Comparison of ENCODE assay signal across 21 cellular contexts in the genomic region with DNA sequence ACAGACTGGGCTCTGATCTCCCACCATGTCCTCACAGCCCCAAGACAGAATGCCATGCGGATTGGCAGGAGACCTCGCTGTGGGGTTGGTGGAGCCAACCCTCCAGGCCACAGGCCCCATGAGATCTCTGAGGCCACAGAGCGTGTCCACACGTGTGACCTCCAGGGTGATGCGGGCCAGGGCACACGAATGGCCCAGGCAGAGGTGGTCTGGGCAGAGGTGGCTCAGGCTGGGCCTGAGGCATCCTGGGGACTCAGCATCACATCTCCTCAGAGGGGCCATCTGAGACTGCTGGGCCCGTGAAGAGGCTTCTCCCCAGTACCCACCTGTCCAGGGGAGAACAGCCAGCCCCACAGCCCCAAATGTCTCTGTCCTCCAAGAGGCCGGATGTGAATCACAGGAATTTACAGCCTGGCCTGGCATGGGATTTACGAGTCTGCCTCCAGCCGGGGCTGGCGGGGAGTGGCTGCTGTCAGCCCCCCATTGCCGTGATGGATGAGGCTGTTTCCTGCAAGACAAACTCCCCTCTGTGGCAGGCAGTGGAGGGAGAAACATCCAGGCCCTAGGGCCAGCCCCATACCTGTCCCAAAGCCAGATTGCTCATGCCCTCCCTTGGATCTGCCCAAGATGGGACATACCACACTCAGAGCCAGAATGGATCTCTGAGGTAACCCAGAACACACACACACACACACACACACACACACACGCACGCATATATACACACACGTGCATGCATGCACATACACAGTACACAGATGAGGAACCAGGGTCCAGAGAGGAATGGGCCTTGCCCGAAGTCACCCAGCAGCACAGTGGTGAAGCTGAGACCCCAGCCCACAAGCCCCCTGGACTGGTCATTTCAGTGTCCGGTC.
A peak's percentile ranks its signal among the peaks of the same experiment; 100 is the strongest.
DNase-seq lines count a peak whose midpoint lies in the region; ATAC-seq and TF ChIP-seq lines count a peak whose summit lies in the region.
"Had no signal": no experiment of that assay in that cellular context is flagged by ENCODE, and none has a peak within 500 bp of the region (broad histone marks: within the 10 kb centered on the region; RNA-seq: fewer than 3 reads in every experiment).

No MANE protein-coding gene starts in this region.

- ATAC-seq in SK-N-SH treated with all-trans-retinoic acid at 6 μM for 48 hours (peak; percentile 41), HG02571 (IDR thresholded peaks at IDR 0.05; ENCODE audit: unreplicated experiment) (no peak)
- no peak for ATAC-seq in activated T-cell treated with anti-CD3 and anti-CD28 coated beads, Interleukin-2, amount 50 U/mL, for 4 hours
- ATAC-seq: stimulated activated effector memory CD8-positive, alpha-beta T cell treated with anti-CD3 and anti-CD28 coated beads, Interleukin-12 subunit alpha, Interleukin-12 subunit beta, amount 100 ng/mL, for 72 hours; T-cell had no signal

- CTCF ChIA-PET in MCF 10A (lab: Yijun Ruan, JAX) = interaction anchor here (0.6 to 2.7 kb wide), 4 partner anchors 12 to 244 kb away, joined by 3 to 6 read pairs (median 5); partner anchors contain the start of gene LINGO1

- TF ChIP-seq CTCF in MCF 10A (IDR thresholded peaks at IDR 0.05; ENCODE audit: unreplicated experiment) (no peak), breast epithelium (IDR thresholded peaks at IDR 0.05) (no peak), smooth muscle cell (IDR thresholded peaks at IDR 0.05; ENCODE audit: borderline replicate concordance, insufficient read depth, poor library complexity, severe bottlenecking) (no peak)

- H3K4me3 Mint-ChIP-seq in MCF 10A (ENCODE audit: unreplicated experiment) = no peak overlapping the region
- no peak overlapping the region for H3K4me3 Mint-ChIP-seq in activated T-cell treated with anti-CD3 and anti-CD28 coated beads, Interleukin-2, amount 50 U/mL, for 4 hours
- H3K4me3 Mint-ChIP-seq: activated B cell treated with CpG ODN at 0.5 μM for 24 hours; activated naive CD4-positive, alpha-beta T cell treated with anti-CD3 and anti-CD28 coated beads, Interleukin-2, amount 50 U/mL, for 24 hours; stimulated activated effector memory CD8-positive, alpha-beta T cell treated with anti-CD3 and anti-CD28 coated beads, Interleukin-12 subunit alpha, Interleukin-12 subunit beta, amount 100 ng/mL, for 72 hours; T-cell had no signal

- no peak overlapping the region for H3K9ac ChIP-seq in smooth muscle cell (ENCODE audit: low read depth)

- H3K27ac Mint-ChIP-seq in MCF 10A (ENCODE audit: low read depth, unreplicated experiment) = no peak overlapping the region
- H3K27ac Mint-ChIP-seq: activated B cell treated with CpG ODN at 0.5 μM for 24 hours; activated naive CD4-positive, alpha-beta T cell treated with anti-CD3 and anti-CD28 coated beads, Interleukin-2, amount 50 U/mL, for 24 hours; naive B cell; stimulated activated effector memory CD8-positive, alpha-beta T cell treated with anti-CD3 and anti-CD28 coated beads, Interleukin-12 subunit alpha, Interleukin-12 subunit beta, amount 100 ng/mL, for 72 hours; T-cell had no signal

- H3K36me3 ChIP-seq in breast epithelium (no peaks in the 10 kb centered on the region), smooth muscle cell (ENCODE audit: low read depth) (no peaks in the 10 kb centered on the region)
- H3K36me3 ChIP-seq: HAP-1, uterus had no signal

- H3K9me3 Mint-ChIP-seq in MCF 10A (ENCODE audit: unreplicated experiment) = no peaks in the 10 kb centered on the region
- no peaks in the 10 kb centered on the region for H3K9me3 Mint-ChIP-seq in activated T-cell treated with anti-CD3 and anti-CD28 coated beads, Interleukin-2, amount 50 U/mL, for 4 hours
- H3K9me3 Mint-ChIP-seq: activated B cell treated with CpG ODN at 0.5 μM for 24 hours; activated naive CD4-positive, alpha-beta T cell treated with anti-CD3 and anti-CD28 coated beads, Interleukin-2, amount 50 U/mL, for 24 hours; naive B cell; stimulated activated effector memory CD8-positive, alpha-beta T cell treated with anti-CD3 and anti-CD28 coated beads, Interleukin-12 subunit alpha, Interleukin-12 subunit beta, amount 100 ng/mL, for 72 hours; T-cell had no signal

- DNase-seq in MCF 10A (ENCODE audit: unreplicated experiment) (peak; percentile 32), breast epithelium (ENCODE audit: low spot score in 2 of 2) (no peak), kidney glomerular epithelial cell (lab: John Stamatoyannopoulos, UW) (peak; percentile 51), smooth muscle cell (lab: John Stamatoyannopoulos, UW; ENCODE audit: unreplicated experiment) (no peak), HK-2 (ENCODE audit: unreplicated experiment) (no peak)
- no peak for DNase-seq in activated T-cell treated with anti-CD3 and anti-CD28 coated beads, Interleukin-2, amount 50 U/mL, for 4 hours
- DNase-seq: activated B cell treated with CpG ODN at 0.5 μM for 24 hours, cerebellar nuclear complex, naive B cell, NCI-H1436 treated with DMSO at 0.1 percent for 48 hours, NCI-H510A treated with DMSO at 0.1 percent for 48 hours, T-cell, uterus had no signal

- H3K9me3 ChIP-seq in breast epithelium = no peaks in the 10 kb centered on the region
- no peaks in the 10 kb centered on the region for H3K9me3 ChIP-seq in smooth muscle cell (replicated peaks; ENCODE audit: low read depth)
- H3K9me3 ChIP-seq: A549, Caco-2, HAP-1, uterus had no signal

- H3K4me3 ChIP-seq in breast epithelium (no peak overlapping the region), smooth muscle cell (no peak overlapping the region)
- H3K4me3 ChIP-seq: A549, HAP-1, uterus had no signal

- no peak overlapping the region for H2AFZ ChIP-seq in smooth muscle cell (ENCODE audit: low read depth)

- POLR2A ChIA-PET in MCF 10A (lab: Yijun Ruan, JAX) = interaction anchor here (0.7 kb wide), 1 partner anchor 363 kb away, joined by 3 read pairs; no protein-coding TSS in a partner anchor

- no peaks in the 10 kb centered on the region for H3K27me3 ChIP-seq in breast epithelium
- H3K27me3 ChIP-seq in smooth muscle cell (ENCODE audit: low read depth) = no peaks in the 10 kb centered on the region
- H3K27me3 ChIP-seq: uterus had no signal

- no peaks in the 10 kb centered on the region for H3K79me2 ChIP-seq in smooth muscle cell (ENCODE audit: low read depth)

- BruUV-seq in MCF 10A (replicated peaks; lab: Mats Ljungman, UMichigan) = no TSS peak

- no peaks in the 10 kb centered on the region for H3F3A ChIP-seq in smooth muscle cell (ENCODE audit: low read depth)

- TF ChIP-seq POLR2A in breast epithelium (IDR thresholded peaks at IDR 0.05) = no peak

- H3K4me1 Mint-ChIP-seq in MCF 10A (ENCODE audit: insufficient read depth, unreplicated experiment) = peaks cover 6% of the 10 kb centered on the region
- no peaks in the 10 kb centered on the region for H3K4me1 Mint-ChIP-seq in activated T-cell treated with anti-CD3 and anti-CD28 coated beads, Interleukin-2, amount 50 U/mL, for 4 hours (ENCODE audit: low read depth)
- H3K4me1 Mint-ChIP-seq: activated B cell treated with CpG ODN at 0.5 μM for 24 hours; activated naive CD4-positive, alpha-beta T cell treated with anti-CD3 and anti-CD28 coated beads, Interleukin-2, amount 50 U/mL, for 24 hours; naive B cell; stimulated activated effector memory CD8-positive, alpha-beta T cell treated with anti-CD3 and anti-CD28 coated beads, Interleukin-12 subunit alpha, Interleukin-12 subunit beta, amount 100 ng/mL, for 72 hours; T-cell had no signal

- H3K4me1 ChIP-seq in breast epithelium = no peaks in the 10 kb centered on the region
- no peaks in the 10 kb centered on the region for H3K4me1 ChIP-seq in smooth muscle cell (ENCODE audit: low read depth)
- H3K4me1 ChIP-seq: Caco-2, HAP-1 had no signal

- H3K27ac ChIP-seq in breast epithelium = no peak overlapping the region
- no peak overlapping the region for H3K27ac ChIP-seq in smooth muscle cell (ENCODE audit: low read depth)
- H3K27ac ChIP-seq: A549, epithelial cell of prostate, uterus had no signal

- peak overlapping the region; percentile 18 for H3K4me2 ChIP-seq in smooth muscle cell
- H3K4me2 ChIP-seq: A549 had no signal

- H3K36me3 Mint-ChIP-seq in MCF 10A (ENCODE audit: insufficient read depth, unreplicated experiment) = no peaks in the 10 kb centered on the region
- H3K36me3 Mint-ChIP-seq in activated T-cell treated with anti-CD3 and anti-CD28 coated beads, Interleukin-2, amount 50 U/mL, for 4 hours (ENCODE audit: insufficient read depth) = no peaks in the 10 kb centered on the region
- H3K36me3 Mint-ChIP-seq: activated naive CD4-positive, alpha-beta T cell treated with anti-CD3 and anti-CD28 coated beads, Interleukin-2, amount 50 U/mL, for 24 hours; naive B cell; stimulated activated effector memory CD8-positive, alpha-beta T cell treated with anti-CD3 and anti-CD28 coated beads, Interleukin-12 subunit alpha, Interleukin-12 subunit beta, amount 100 ng/mL, for 72 hours; T-cell had no signal

- H4K20me1 ChIP-seq in smooth muscle cell (ENCODE audit: low read depth) = no peaks in the 10 kb centered on the region

- intact Hi-C loops in MCF 10A (cut with micrococcal nuclease) (no loop called here), breast epithelium (cut with DNase I; ENCODE audit: low total_unique reads) (no loop called here)

- H3K27me3 Mint-ChIP-seq in MCF 10A (ENCODE audit: insufficient read depth, unreplicated experiment) = peaks cover 14% of the 10 kb centered on the region
- no peaks in the 10 kb centered on the region for H3K27me3 Mint-ChIP-seq in activated T-cell treated with anti-CD3 and anti-CD28 coated beads, Interleukin-2, amount 50 U/mL, for 4 hours (ENCODE audit: low read depth)
- H3K27me3 Mint-ChIP-seq: T-cell had no signal

- WGBS in smooth muscle cell (ENCODE audit: low lambda C conversion rate) = 52% methylated on average over 15 of the region's 17 CpGs

TF ChIP-seq in SK-N-SH treated with all-trans-retinoic acid at 6 μM for 48 hours, 23 proteins besides CTCF, POLR2A, EP300 and RAD21 (continues in another document):
- no peak for TF ChIP-seq POU6F1 (CRISPR knock-in tag; IDR thresholded peaks at IDR 0.05; ENCODE audit: borderline replicate concordance, low read depth)

Comparison
In these comparisons a context has a peak if more than half of its experiments do, and no peak if none do; other contexts are left out.
1. DNase-seq: peak in MCF 10A (single experiment) and kidney glomerular epithelial cell (single experiment); none in breast epithelium (0 of 2), smooth muscle cell (single experiment), HK-2 (single experiment) and activated T-cell treated with anti-CD3 and anti-CD28 coated beads, Interleukin-2, amount 50 U/mL, for 4 hours (single experiment).